Comparison of ENCODE assay signal across 1 cellular context in the genomic region with DNA sequence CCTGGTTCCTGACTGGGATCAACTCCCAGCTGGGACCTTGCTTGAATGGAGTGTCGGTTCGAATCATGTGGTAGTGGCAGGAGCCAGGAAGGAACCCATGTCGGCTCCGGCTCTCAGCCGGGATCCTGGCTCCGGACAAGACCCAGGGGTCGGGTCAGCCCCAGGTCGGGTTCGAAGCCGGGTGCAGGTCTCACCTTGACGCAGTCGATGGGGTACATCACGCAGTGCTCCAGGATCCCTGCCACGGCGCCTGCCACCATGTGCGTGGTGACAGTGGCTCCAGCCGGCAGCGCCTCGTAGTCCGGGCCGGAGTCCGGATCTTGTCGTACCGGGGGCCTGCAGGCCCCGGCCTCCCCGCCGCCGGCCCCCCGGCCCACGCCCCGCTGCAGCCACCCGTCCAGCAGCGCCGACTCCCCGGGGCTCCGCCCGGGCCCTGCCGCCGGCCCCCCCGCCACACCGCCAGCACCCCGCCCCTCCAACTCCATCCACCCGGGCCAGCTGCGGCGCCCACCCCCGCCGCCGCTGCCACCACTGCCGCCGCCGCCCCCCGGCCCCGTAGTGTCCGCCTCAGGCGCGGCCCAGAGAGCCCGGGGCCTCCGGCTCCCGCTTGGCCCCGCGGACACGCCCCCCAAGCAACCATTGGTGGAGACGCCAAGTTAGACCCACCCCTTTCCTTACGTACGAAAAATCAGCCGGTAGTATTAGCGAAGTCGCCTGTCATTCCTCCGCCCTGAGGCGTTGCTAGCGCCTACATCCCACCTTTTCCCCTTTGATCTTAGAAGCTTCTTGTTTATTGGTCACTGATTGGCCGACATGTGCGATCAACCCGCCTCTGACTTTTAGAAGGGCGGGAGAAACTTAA.
TF ChIP-seq lines count a peak whose summit lies in the region.

A gene with protein sequence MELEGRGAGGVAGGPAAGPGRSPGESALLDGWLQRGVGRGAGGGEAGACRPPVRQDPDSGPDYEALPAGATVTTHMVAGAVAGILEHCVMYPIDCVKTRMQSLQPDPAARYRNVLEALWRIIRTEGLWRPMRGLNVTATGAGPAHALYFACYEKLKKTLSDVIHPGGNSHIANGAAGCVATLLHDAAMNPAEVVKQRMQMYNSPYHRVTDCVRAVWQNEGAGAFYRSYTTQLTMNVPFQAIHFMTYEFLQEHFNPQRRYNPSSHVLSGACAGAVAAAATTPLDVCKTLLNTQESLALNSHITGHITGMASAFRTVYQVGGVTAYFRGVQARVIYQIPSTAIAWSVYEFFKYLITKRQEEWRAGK (minus strand): TSS at position 589 of the 862 bp plus-strand sequence. CDS start 104 bp downstream, at position 485.

TF ChIP-seq in HepG2, 621 proteins besides CTCF, POLR2A, EP300 and RAD21 (continued from another document and continues in another):
- TF ChIP-seq REL (CRISPR knock-in tag; conservative IDR thresholded peaks at IDR 0.05) (0 out of 2 replicates have a peak, but pooled peaks have one; percentile 4), NFE2L2 (IDR thresholded peaks at IDR 0.05; ENCODE audit: low read length) (no peak), GATA4 (IDR thresholded peaks at IDR 0.05; ENCODE audit: borderline replicate concordance, low read depth) (no peak), MTF1 (CRISPR knock-in tag; IDR thresholded peaks at IDR 0.05) (no peak), SOX13 (IDR thresholded peaks at IDR 0.05) (no peak), SOX13 (CRISPR knock-in tag; conservative IDR thresholded peaks at IDR 0.05 in 1 of 2, IDR thresholded peaks at IDR 0.05 in 1 of 2) (no peak), SP4 (CRISPR knock-in tag; IDR thresholded peaks at IDR 0.05) (peak; percentile 88), FOXP1 (IDR thresholded peaks at IDR 0.05) (peak; percentile 80), FOXP1 (CRISPR knock-in tag; IDR thresholded peaks at IDR 0.05) (no peak; the same call in 1 of the 2 replicates), ZBTB7A (CRISPR knock-in tag; IDR thresholded peaks at IDR 0.05) (no peak), ZSCAN31 (CRISPR knock-in tag; IDR thresholded peaks at IDR 0.05; ENCODE audit: low read depth) (no peak), KDM3A (CRISPR knock-in tag; IDR thresholded peaks at IDR 0.05; ENCODE audit: low read depth) (no peak), CEBPZ (IDR thresholded peaks at IDR 0.05; ENCODE audit: low read length) (peak; percentile 83), SAP130 (CRISPR knock-in tag; IDR thresholded peaks at IDR 0.05; ENCODE audit: low read depth) (no peak), MAZ (IDR thresholded peaks at IDR 0.05; ENCODE audit: borderline replicate concordance, low read depth, low read length) (0 out of 2 replicates have a peak, but pooled peaks have one; percentile 21), MAZ (CRISPR knock-in tag; IDR thresholded peaks at IDR 0.05; ENCODE audit: low read depth) (0 out of 2 replicates have a peak, but pooled peaks have one; percentile 2), ZNF792 (CRISPR knock-in tag; IDR thresholded peaks at IDR 0.05) (no peak), ZC3H4 (CRISPR knock-in tag; IDR thresholded peaks at IDR 0.05; ENCODE audit: borderline replicate concordance) (no peak), ZNF83 (CRISPR knock-in tag; IDR thresholded peaks at IDR 0.05; ENCODE audit: borderline replicate concordance) (no peak), GABPA (IDR thresholded peaks at IDR 0.05; ENCODE audit: low read depth, low read length) (no peak), GABPA (CRISPR knock-in tag; IDR thresholded peaks at IDR 0.05; ENCODE audit: low read depth) (peak; percentile 47; the same call in 1 of the 2 replicates), FIP1L1 (IDR thresholded peaks at IDR 0.05; ENCODE audit: borderline replicate concordance, insufficient read depth, low read depth, low read length) (no peak), ZNF335 (CRISPR knock-in tag; IDR thresholded peaks at IDR 0.05) (peak; percentile 93), HNF1A (IDR thresholded peaks at IDR 0.05; ENCODE audit: low read depth) (0 out of 2 replicates have a peak, but pooled peaks have one; percentile 47), HNF1A (CRISPR knock-in tag; IDR thresholded peaks at IDR 0.05; ENCODE audit: borderline replicate concordance) (no peak), ZSCAN5A (CRISPR knock-in tag; IDR thresholded peaks at IDR 0.05; ENCODE audit: borderline replicate concordance) (no peak), ZNF510 (CRISPR knock-in tag; IDR thresholded peaks at IDR 0.05; ENCODE audit: low read depth) (no peak), FOXC1 (CRISPR knock-in tag; IDR thresholded peaks at IDR 0.05; ENCODE audit: borderline replicate concordance) (no peak; the same call in 1 of the 2 replicates), ZNF160 (CRISPR knock-in tag; IDR thresholded peaks at IDR 0.05) (no peak), PRDM4 (CRISPR knock-in tag; IDR thresholded peaks at IDR 0.05; ENCODE audit: borderline replicate concordance) (no peak), SP1 (IDR thresholded peaks at IDR 0.05) (peak; percentile 83), SP1 (CRISPR knock-in tag; IDR thresholded peaks at IDR 0.05) (peak; percentile 95)
- TF ChIP-seq, protein P1, sequence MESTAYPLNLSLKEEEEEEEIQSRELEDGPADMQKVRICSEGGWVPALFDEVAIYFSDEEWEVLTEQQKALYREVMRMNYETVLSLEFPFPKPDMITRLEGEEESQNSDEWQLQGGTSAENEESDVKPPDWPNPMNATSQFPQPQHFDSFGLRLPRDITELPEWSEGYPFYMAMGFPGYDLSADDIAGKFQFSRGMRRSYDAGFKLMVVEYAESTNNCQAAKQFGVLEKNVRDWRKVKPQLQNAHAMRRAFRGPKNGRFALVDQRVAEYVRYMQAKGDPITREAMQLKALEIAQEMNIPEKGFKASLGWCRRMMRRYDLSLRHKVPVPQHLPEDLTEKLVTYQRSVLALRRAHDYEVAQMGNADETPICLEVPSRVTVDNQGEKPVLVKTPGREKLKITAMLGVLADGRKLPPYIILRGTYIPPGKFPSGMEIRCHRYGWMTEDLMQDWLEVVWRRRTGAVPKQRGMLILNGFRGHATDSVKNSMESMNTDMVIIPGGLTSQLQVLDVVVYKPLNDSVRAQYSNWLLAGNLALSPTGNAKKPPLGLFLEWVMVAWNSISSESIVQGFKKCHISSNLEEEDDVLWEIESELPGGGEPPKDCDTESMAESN (CRISPR knock-in tag; conservative IDR thresholded peaks at IDR 0.05), result no peak
- TF ChIP-seq, protein P2, sequence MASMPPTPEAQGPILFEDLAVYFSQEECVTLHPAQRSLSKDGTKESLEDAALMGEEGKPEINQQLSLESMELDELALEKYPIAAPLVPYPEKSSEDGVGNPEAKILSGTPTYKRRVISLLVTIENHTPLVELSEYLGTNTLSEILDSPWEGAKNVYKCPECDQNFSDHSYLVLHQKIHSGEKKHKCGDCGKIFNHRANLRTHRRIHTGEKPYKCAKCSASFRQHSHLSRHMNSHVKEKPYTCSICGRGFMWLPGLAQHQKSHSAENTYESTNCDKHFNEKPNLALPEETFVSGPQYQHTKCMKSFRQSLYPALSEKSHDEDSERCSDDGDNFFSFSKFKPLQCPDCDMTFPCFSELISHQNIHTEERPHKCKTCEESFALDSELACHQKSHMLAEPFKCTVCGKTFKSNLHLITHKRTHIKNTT (CRISPR knock-in tag; IDR thresholded peaks at IDR 0.05), result no peak
- TF ChIP-seq, protein P3, sequence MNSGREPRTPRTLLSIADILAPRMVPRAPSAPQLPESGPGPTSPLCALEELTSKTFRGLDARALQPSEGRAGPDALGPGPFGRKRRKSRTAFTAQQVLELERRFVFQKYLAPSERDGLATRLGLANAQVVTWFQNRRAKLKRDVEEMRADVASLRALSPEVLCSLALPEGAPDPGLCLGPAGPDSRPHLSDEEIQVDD (CRISPR knock-in tag; IDR thresholded peaks at IDR 0.05; ENCODE audit: borderline replicate concordance), result no peak
- TF ChIP-seq, protein P4, sequence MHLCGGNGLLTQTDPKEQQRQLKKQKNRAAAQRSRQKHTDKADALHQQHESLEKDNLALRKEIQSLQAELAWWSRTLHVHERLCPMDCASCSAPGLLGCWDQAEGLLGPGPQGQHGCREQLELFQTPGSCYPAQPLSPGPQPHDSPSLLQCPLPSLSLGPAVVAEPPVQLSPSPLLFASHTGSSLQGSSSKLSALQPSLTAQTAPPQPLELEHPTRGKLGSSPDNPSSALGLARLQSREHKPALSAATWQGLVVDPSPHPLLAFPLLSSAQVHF (CRISPR knock-in tag; IDR thresholded peaks at IDR 0.05), result no peak
- TF ChIP-seq, protein P5, sequence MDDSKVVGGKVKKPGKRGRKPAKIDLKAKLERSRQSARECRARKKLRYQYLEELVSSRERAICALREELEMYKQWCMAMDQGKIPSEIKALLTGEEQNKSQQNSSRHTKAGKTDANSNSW (CRISPR knock-in tag; IDR thresholded peaks at IDR 0.05; ENCODE audit: borderline replicate concordance), result no peak
